In genomic region chr1:16248007-16248436, GRCh38 we compare ENCODE assay signal across 10 cellular contexts. TPM values are rescaled to one million over a fixed set of nuclear protein-coding genes. Genes with fewer than 3 reads are reported as not detected.
DNase-seq lines count a peak whose midpoint lies in the region; ATAC-seq and TF ChIP-seq lines count a peak whose summit lies in the region.
"Had no signal": no experiment of that assay in that cellular context is flagged by ENCODE, and none has a peak within 500 bp of the region (broad histone marks: within the 10 kb centered on the region; RNA-seq: fewer than 3 reads in every experiment).

No MANE protein-coding gene starts in this region.

- H3K9me3 ChIP-seq in RWPE2 (ENCODE audit: severe bottlenecking) = no peaks in the 10 kb centered on the region

- H3K27me3 Mint-ChIP-seq in Calu3 (ENCODE audit: unreplicated experiment) = no peaks in the 10 kb centered on the region
- H3K27me3 Mint-ChIP-seq: dendritic cell treated with granulocyte-macrophage colony-stimulating factor and Interleukin-4, amounts not matched to agents 40 ng/mL and 50 ng/mL, for 4 days had no signal

- H3K4me3 Mint-ChIP-seq in Calu3 (ENCODE audit: low read depth, unreplicated experiment) = no peak overlapping the region
- H3K4me3 Mint-ChIP-seq in stimulated activated effector memory CD8-positive, alpha-beta T cell treated with anti-CD3 and anti-CD28 coated beads, Interleukin-12 subunit alpha, Interleukin-12 subunit beta, amount 100 ng/mL, for 72 hours = no peak overlapping the region
- H3K4me3 Mint-ChIP-seq: dendritic cell treated with granulocyte-macrophage colony-stimulating factor and Interleukin-4, amounts not matched to agents 40 ng/mL and 50 ng/mL, for 4 days; T-helper 2 cell treated with Interferon-gamma antibody and Interleukin-4, amounts not matched to agents 5 μg/mL and 100 μg/mL, for 36 hours had no signal

- H3K4me1 Mint-ChIP-seq in Calu3 (ENCODE audit: low read depth, unreplicated experiment) = peaks cover 35% of the 10 kb centered on the region
- H3K4me1 Mint-ChIP-seq in stimulated activated effector memory CD8-positive, alpha-beta T cell treated with anti-CD3 and anti-CD28 coated beads, Interleukin-12 subunit alpha, Interleukin-12 subunit beta, amount 100 ng/mL, for 72 hours = peaks cover 18% of the 10 kb centered on the region

- H3K4me1 ChIP-seq in RWPE2 (ENCODE audit: insufficient read depth, poor library complexity, severe bottlenecking) = peaks cover 16% of the 10 kb centered on the region

- TF ChIP-seq CTCF in Calu3 (IDR thresholded peaks at IDR 0.05; ENCODE audit: unreplicated experiment) = no peak
- TF ChIP-seq CTCF in RWPE2 (IDR thresholded peaks at IDR 0.05; ENCODE audit: poor library complexity, severe bottlenecking) = no peak
- no peak for TF ChIP-seq CTCF in GM10248 (IDR thresholded peaks at IDR 0.05; ENCODE audit: control extremely low read depth, extremely low read depth, low read depth, missing control alignments)

- H3K27me3 ChIP-seq in RWPE2 (ENCODE audit: insufficient read depth, poor library complexity, severe bottlenecking) = no peaks in the 10 kb centered on the region
- H3K27me3 ChIP-seq in layer of hippocampus (ENCODE audit: control insufficient read depth, insufficient read depth, low read length) = no peaks in the 10 kb centered on the region

- CTCF ChIA-PET in Calu3 (lab: Charles Lee) (interaction anchor here (1.4 to 1.7 kb wide), 2 partner anchors 115 to 169 kb away, joined by 6 to 7 read pairs; no protein-coding TSS in a partner anchor), GM10248 (lab: Yijun Ruan, JAX) (interaction anchor here (0.8 to 8.7 kb wide), 5 partner anchors 11 to 167 kb away, joined by 3 to 70 read pairs (median 6); partner anchors contain the start of gene CPLANE2)

- no TSS peak for BruUV-seq in Calu3 (replicated peaks; lab: Mats Ljungman, UMichigan)

- no peaks in the 10 kb centered on the region for H3K9me3 Mint-ChIP-seq in Calu3 (ENCODE audit: low read depth, unreplicated experiment)
- no peaks in the 10 kb centered on the region for H3K9me3 Mint-ChIP-seq in stimulated activated effector memory CD8-positive, alpha-beta T cell treated with anti-CD3 and anti-CD28 coated beads, Interleukin-12 subunit alpha, Interleukin-12 subunit beta, amount 100 ng/mL, for 72 hours
- H3K9me3 Mint-ChIP-seq: dendritic cell treated with granulocyte-macrophage colony-stimulating factor and Interleukin-4, amounts not matched to agents 40 ng/mL and 50 ng/mL, for 4 days; T-helper 2 cell treated with Interferon-gamma antibody and Interleukin-4, amounts not matched to agents 5 μg/mL and 100 μg/mL, for 36 hours had no signal

- no peak overlapping the region for H3K4me3 ChIP-seq in RWPE2 (ENCODE audit: severe bottlenecking)

- peak overlapping the region; percentile 74 for H3K27ac Mint-ChIP-seq in Calu3 (ENCODE audit: unreplicated experiment)
- H3K27ac Mint-ChIP-seq in stimulated activated effector memory CD8-positive, alpha-beta T cell treated with anti-CD3 and anti-CD28 coated beads, Interleukin-12 subunit alpha, Interleukin-12 subunit beta, amount 100 ng/mL, for 72 hours = peak overlapping the region; percentile 70
- H3K27ac Mint-ChIP-seq: dendritic cell treated with granulocyte-macrophage colony-stimulating factor and Interleukin-4, amounts not matched to agents 40 ng/mL and 50 ng/mL, for 4 days; T-helper 2 cell treated with Interferon-gamma antibody and Interleukin-4, amounts not matched to agents 5 μg/mL and 100 μg/mL, for 36 hours had no signal

- H3K27ac ChIP-seq in RWPE2 (ENCODE audit: poor library complexity, severe bottlenecking) = peak overlapping the region; percentile 13
- H3K27ac ChIP-seq in layer of hippocampus (ENCODE audit: low read depth, low read length) = peak overlapping the region; percentile 42

- intact Hi-C loops in Calu3 (cut with micrococcal nuclease; ENCODE audit: unreplicated experiment) = no loop called here

- H3K36me3 ChIP-seq in RWPE2 (ENCODE audit: low read depth) = peaks cover 14% of the 10 kb centered on the region

- POLR2A ChIA-PET in GM10248 (lab: Yijun Ruan, JAX) = interaction anchor here (0.6 kb wide), 1 partner anchor 472 kb away, joined by 11 read pairs; no protein-coding TSS in a partner anchor

- DNase-seq in Calu3 = no peak
- no peak for DNase-seq in RWPE2 (ENCODE audit: low spot score)
- no peak for DNase-seq in stimulated activated effector memory CD8-positive, alpha-beta T cell treated with anti-CD3 and anti-CD28 coated beads, Interleukin-12 subunit alpha, Interleukin-12 subunit beta, amount 100 ng/mL, for 72 hours (ENCODE audit: low spot score in 2 of 2)
- no peak for DNase-seq in GM10248 (ENCODE audit: extremely low spot score)
- no peak for DNase-seq in NCI-H82 treated with DMSO at 0.1 percent for 48 hours (lab: John Stamatoyannopoulos, UW; ENCODE audit: unreplicated experiment)
- no peak for DNase-seq in NCI-H187 treated with DMSO at 0.1 percent for 48 hours (lab: John Stamatoyannopoulos, UW)
- DNase-seq: activated T-cell treated with anti-CD3 and anti-CD28 coated beads, Interleukin-2, amount 50 U/mL, for 1 hour had no signal

- peaks cover 27% of the 10 kb centered on the region for H3K36me3 Mint-ChIP-seq in Calu3 (ENCODE audit: insufficient read depth, unreplicated experiment)
- H3K36me3 Mint-ChIP-seq in stimulated activated effector memory CD8-positive, alpha-beta T cell treated with anti-CD3 and anti-CD28 coated beads, Interleukin-12 subunit alpha, Interleukin-12 subunit beta, amount 100 ng/mL, for 72 hours = peaks cover 60% of the 10 kb centered on the region

- no peak for ATAC-seq in RWPE2 (ENCODE audit: low read depth)
- no peak for ATAC-seq in stimulated activated effector memory CD8-positive, alpha-beta T cell treated with anti-CD3 and anti-CD28 coated beads, Interleukin-12 subunit alpha, Interleukin-12 subunit beta, amount 100 ng/mL, for 72 hours

RNA-seq across cellular contexts. Expression of gene CPLANE2, which starts 11.0 kb away (rescaled TPM):
- total RNA-seq in Calu3 (2022) = 4.2 and 7.4 TPM in 2 replicates

RNA-seq across cellular contexts. Expression of gene ARHGEF19, which starts 35.6 kb away (rescaled TPM):
- 16.6 and 17.2 TPM in 2 replicates for total RNA-seq in Calu3 (2022)
